24 cellular contexts compared by ENCODE assay signal in genomic region chr20:50898475-50898874, GRCh38. TPM values are rescaled to one million over a fixed set of nuclear protein-coding genes. Genes with fewer than 3 reads are reported as not detected.
DNase-seq lines count a peak whose midpoint lies in the region; ATAC-seq, FAIRE-seq and TF ChIP-seq lines count a peak whose summit lies in the region.
"Had no signal": no experiment of that assay in that cellular context is flagged by ENCODE, and none has a peak within 500 bp of the region (broad histone marks: within the 10 kb centered on the region; RNA-seq: fewer than 3 reads in every experiment).

No MANE protein-coding gene starts in this region.

- POLR2A ChIA-PET in K562 (lab: Yijun Ruan, JAX): interaction anchor here (0.7 to 1.0 kb wide), 3 partner anchors 13 to 22 kb away, joined by 3 to 6 read pairs (median 3); no protein-coding TSS in a partner anchor

- FAIRE-seq in K562 (lab: Jason Lieb, UNC): no peak
- FAIRE-seq: endothelial cell of umbilical vein, frontal cortex, urothelium cell line had no signal

- no TSS peak for BruUV-seq in K562 (replicated peaks; lab: Mats Ljungman, UMichigan)

- DNase-seq in activated CD8-positive, alpha-beta memory T cell treated with anti-CD3 and anti-CD28 coated beads, Interleukin-2, amount 10 ng/mL, durations not matched to agents 7 days and 5 days: no peak
- DNase-seq in activated CD8-positive, alpha-beta memory T cell treated with anti-CD3 and anti-CD28 coated beads for 24 hours: no peak
- no peak for DNase-seq in Karpas-422
- no peak for DNase-seq in K562 (ENCODE audit: extremely low read depth in 1 of 4, low spot score in 3 of 4)
- no peak for DNase-seq in nephron progenitor cell
- no peak for DNase-seq in left lung
- no peak for DNase-seq in GM13977 (ENCODE audit: low spot score)
- DNase-seq in NCI-H526 treated with DMSO at 0.1 percent for 48 hours (lab: John Stamatoyannopoulos, UW): no peak
- DNase-seq: activated naive CD4-positive, alpha-beta T cell; GF-D8; kidney glomerular epithelial cell; MM.1S; NCI-H146; NCI-H2171 treated with DMSO at 0.1 percent for 48 hours; NCI-H748 treated with DMSO at 0.1 percent for 48 hours; SHP77; stimulated activated CD4-positive, alpha-beta T cell treated with anti-CD3 and anti-CD28 coated beads, Interleukin-2, amount 100 ng/mL, for 48 hours; T-helper 17 cell had no signal

- no peaks in the 10 kb centered on the region for H3K9me3 Mint-ChIP-seq in activated CD8-positive, alpha-beta memory T cell treated with anti-CD3 and anti-CD28 coated beads, Interleukin-2, amount 10 ng/mL, durations not matched to agents 7 days and 5 days (ENCODE audit: low read depth)
- no peaks in the 10 kb centered on the region for H3K9me3 Mint-ChIP-seq in nephron progenitor cell
- H3K9me3 Mint-ChIP-seq: CD14-positive monocyte; dendritic cell treated with granulocyte-macrophage colony-stimulating factor and Interleukin-4, amounts not matched to agents 40 ng/mL and 50 ng/mL, for 4 days; nephron had no signal

- H3K4me1 ChIP-seq in Karpas-422 (ENCODE audit: low read length) (peaks cover 20% of the 10 kb centered on the region), K562 (replicated peaks in 1 of 2; ENCODE audit: control insufficient read depth in 2 of 2, insufficient read depth in 2 of 2, low read length in 2 of 2) (peaks cover 0 to 20% of the 10 kb centered on the region in 2 experiments; a peak in 3 of 5 replicates), left lung (peaks cover 0 to 1% of the 10 kb centered on the region in 2 donors)

- H3K4me3 Mint-ChIP-seq in activated CD8-positive, alpha-beta memory T cell treated with anti-CD3 and anti-CD28 coated beads, Interleukin-2, amount 10 ng/mL, durations not matched to agents 7 days and 5 days: no peak overlapping the region
- no peak overlapping the region for H3K4me3 Mint-ChIP-seq in nephron progenitor cell
- H3K4me3 Mint-ChIP-seq: CD14-positive monocyte; dendritic cell treated with granulocyte-macrophage colony-stimulating factor and Interleukin-4, amounts not matched to agents 40 ng/mL and 50 ng/mL, for 4 days; nephron; T-helper 17 cell had no signal

- in situ Hi-C loops in K562 (cut with MboI): no loop called here
- in situ Hi-C loops in GM13977 (cut with MboI; ENCODE audit: low pct_unique_long_range_greater_than_20kb, low sequenced_read_pairs, unreplicated experiment): no loop called here

- H3K4me1 Mint-ChIP-seq in activated CD8-positive, alpha-beta memory T cell treated with anti-CD3 and anti-CD28 coated beads, Interleukin-2, amount 10 ng/mL, durations not matched to agents 7 days and 5 days: peaks cover 28% of the 10 kb centered on the region
- no peaks in the 10 kb centered on the region for H3K4me1 Mint-ChIP-seq in nephron progenitor cell
- H3K4me1 Mint-ChIP-seq: CD14-positive monocyte, nephron had no signal

- H3K9ac ChIP-seq in Karpas-422 (ENCODE audit: low read length) (no peak overlapping the region), K562 (ENCODE audit: insufficient read depth in 1 of 2, low read depth in 2 of 2, low read length in 2 of 2) (no peak overlapping the region)

- H2AFZ ChIP-seq in Karpas-422 (ENCODE audit: low read length) (no peak overlapping the region), K562 (ENCODE audit: low read depth, low read length) (no peak overlapping the region)

- 100% methylated on average over 1 of the region's 1 CpG for WGBS in K562 (ENCODE audit: insufficient coverage, low coverage, missing lambda C conversion rate)

- peaks cover 53% of the 10 kb centered on the region for H3K79me2 ChIP-seq in Karpas-422 (ENCODE audit: low read length)
- peaks cover 51% of the 10 kb centered on the region for H3K79me2 ChIP-seq in K562 (ENCODE audit: control insufficient read depth, insufficient read depth, low read length)

- no peaks in the 10 kb centered on the region for H3K9me2 ChIP-seq in Karpas-422 (replicated peaks; ENCODE audit: insufficient read depth, low read length)

- H3K4me2 ChIP-seq in Karpas-422 (ENCODE audit: low read depth, low read length, poor library complexity, severe bottlenecking): no peak overlapping the region
- H3K4me2 ChIP-seq in K562 (ENCODE audit: insufficient read depth, low read length): no peak overlapping the region

- TF ChIP-seq EP300 in K562 (IDR thresholded peaks at IDR 0.05; ENCODE audit: low read length): no peak; the same call in 1 of the 2 replicates

- H3K36me3 Mint-ChIP-seq in activated CD8-positive, alpha-beta memory T cell treated with anti-CD3 and anti-CD28 coated beads, Interleukin-2, amount 10 ng/mL, durations not matched to agents 7 days and 5 days: peaks cover 56% of the 10 kb centered on the region
- peaks cover 87% of the 10 kb centered on the region for H3K36me3 Mint-ChIP-seq in nephron progenitor cell (ENCODE audit: low read depth)

- peaks cover 9% of the 10 kb centered on the region for H3K9me1 ChIP-seq in K562 (ENCODE audit: control insufficient read depth, insufficient read depth, low read length)

- intact Hi-C loops in K562 (cut with micrococcal nuclease): no loop called here
- intact Hi-C loops in left lung (cut with DNase I): no loop called here

- H3K9me3 ChIP-seq in Karpas-422 (ENCODE audit: low read length): no peaks in the 10 kb centered on the region
- H3K9me3 ChIP-seq in K562 (replicated peaks; ENCODE audit: control insufficient read depth, insufficient read depth, low read depth, low read length): no peaks in the 10 kb centered on the region
- H3K9me3 ChIP-seq in left lung: no peaks in the 10 kb centered on the region

- peak overlapping the region; percentile 44 for H3K27ac Mint-ChIP-seq in activated CD8-positive, alpha-beta memory T cell treated with anti-CD3 and anti-CD28 coated beads, Interleukin-2, amount 10 ng/mL, durations not matched to agents 7 days and 5 days
- peak overlapping the region; percentile 7 for H3K27ac Mint-ChIP-seq in nephron progenitor cell
- H3K27ac Mint-ChIP-seq: dendritic cell treated with granulocyte-macrophage colony-stimulating factor and Interleukin-4, amounts not matched to agents 40 ng/mL and 50 ng/mL, for 4 days; nephron; T-helper 17 cell had no signal

- H3K36me3 ChIP-seq in Karpas-422 (ENCODE audit: insufficient read depth, low read length) (peaks cover 58% of the 10 kb centered on the region), K562 (ENCODE audit: control insufficient read depth, insufficient read depth, low read length) (peaks cover 90% of the 10 kb centered on the region), left lung (peaks cover 0 to 81% of the 10 kb centered on the region in 2 donors)

- H3K27me3 Mint-ChIP-seq in activated CD8-positive, alpha-beta memory T cell treated with anti-CD3 and anti-CD28 coated beads, Interleukin-2, amount 10 ng/mL, durations not matched to agents 7 days and 5 days: no peaks in the 10 kb centered on the region
- no peaks in the 10 kb centered on the region for H3K27me3 Mint-ChIP-seq in nephron progenitor cell (ENCODE audit: low read depth, poor library complexity)
- H3K27me3 Mint-ChIP-seq: dendritic cell treated with granulocyte-macrophage colony-stimulating factor and Interleukin-4, amounts not matched to agents 40 ng/mL and 50 ng/mL, for 4 days; T-helper 17 cell had no signal

- no peak for ATAC-seq in activated CD8-positive, alpha-beta memory T cell treated with anti-CD3 and anti-CD28 coated beads, Interleukin-2, amount 10 ng/mL, durations not matched to agents 7 days and 5 days
- no peak for ATAC-seq in K562
- ATAC-seq in left lung: no peak
- ATAC-seq: T-helper 17 cell had no signal

- no peak for TF ChIP-seq POLR2A in K562 (conservative IDR thresholded peaks at IDR 0.05)

- TF ChIP-seq CTCF in K562 (IDR thresholded peaks at IDR 0.05 in 2 of 3, conservative IDR thresholded peaks at IDR 0.05 in 1 of 3; ENCODE audit: insufficient read depth in 2 of 3, low read depth in 1 of 3, low read length in 3 of 3): no peak
- no peak for TF ChIP-seq CTCF in nephron progenitor cell (IDR thresholded peaks at IDR 0.05)
- TF ChIP-seq CTCF in left lung (IDR thresholded peaks at IDR 0.05): no peak
- no peak for TF ChIP-seq CTCF in GM13977 (IDR thresholded peaks at IDR 0.05; ENCODE audit: extremely low read depth, insufficient read depth, missing control alignments)

- CTCF ChIA-PET in activated CD8-positive, alpha-beta memory T cell treated with anti-CD3 and anti-CD28 coated beads, Interleukin-2, amount 10 ng/mL, durations not matched to agents 7 days and 5 days (lab: Charles Lee): interaction anchor here (0.9 to 2.8 kb wide), 3 partner anchors 27 to 34 kb away, joined by 3 to 15 read pairs (median 3); no protein-coding TSS in a partner anchor
- CTCF ChIA-PET in K562 (lab: Yijun Ruan, JAX; ENCODE audit: low intra/inter-chr PET ratio): no interaction called here

- peak overlapping the region; percentile 74 for H3K27ac ChIP-seq in Karpas-422 (ENCODE audit: low read length)
- no peak overlapping the region; the same call in 2 of the 3 replicates for H3K27ac ChIP-seq in K562 (ENCODE audit: extremely low read depth, low read depth, low read length)
- H3K27ac ChIP-seq in left lung: no peak overlapping the region

- no peak; a peak in 1 of 4 replicates for TF ChIP-seq RAD21 in K562 (CRISPR knock-in tag; conservative IDR thresholded peaks at IDR 0.05 in 1 of 2, IDR thresholded peaks at IDR 0.05 in 1 of 2)

- H4K20me1 ChIP-seq in Karpas-422 (ENCODE audit: insufficient read depth, low read depth, low read length) (peaks cover 33% of the 10 kb centered on the region), K562 (replicated peaks; ENCODE audit: control insufficient read depth, insufficient read depth, low read length) (peaks cover 12% of the 10 kb centered on the region; the same call in 1 of the 2 replicates)

- H3K4me3 ChIP-seq in Karpas-422 (ENCODE audit: low read length) (no peak overlapping the region), K562 (no peak overlapping the region), left lung (no peak overlapping the region)

- H3K27me3 ChIP-seq in Karpas-422 (ENCODE audit: low read length) (no peaks in the 10 kb centered on the region), K562 (ENCODE audit: control insufficient read depth in 2 of 2, insufficient read depth in 2 of 2, low read length in 2 of 2) (no peaks in the 10 kb centered on the region), left lung (no peaks in the 10 kb centered on the region)

RNA-seq across cellular contexts. Expression of gene ADNP, which starts 32.8 kb away (rescaled TPM):
- total RNA-seq in activated CD8-positive, alpha-beta memory T cell treated with anti-CD3 and anti-CD28 coated beads, Interleukin-2, amount 10 ng/mL, durations not matched to agents 7 days and 5 days: 10 to 100 TPM; 66.1 to 81.2 TPM
- 40.1 and 55.5 TPM in 2 replicates for total RNA-seq in Karpas-422 (2014; rRNA removed; shearing (Covaris generic); ENCODE audit: low replicate concordance)
- 37.0 and 96.7 TPM in 2 replicates for total RNA-seq in K562 (2011; cell fraction: chromatin; rRNA removed; ENCODE audit: low replicate concordance)
- 22.0 and 32.6 TPM in 2 replicates for total RNA-seq in K562 (2011; cell fraction: nucleolus; rRNA removed)
- total RNA-seq in K562 (2011; cell fraction: nucleoplasm; rRNA removed): 53.4 and 65.7 TPM in 2 replicates
- total RNA-seq in K562 (2014; rRNA removed) (17.8 and 18.7 TPM in 2 replicates), K562 (2014; rRNA removed; fragmentation: Illumina TruSeq; extraction: Trizol) (24.5 and 26.1 TPM in 2 replicates), K562 (2015; rRNA removed; fragmentation: Illumina TruSeq; extraction: Trizol) (20.7 and 25.0 TPM in 2 replicates), K562 (2021) (52.2 and 59.9 TPM in 2 replicates), left lung (10 to 100 TPM; 51.9 to 58.7 TPM)
- polyA plus RNA-seq in K562 (2011; rRNA removed) (19.4 and 22.9 TPM in 2 replicates), K562 (2014; fragmentation: Illumina TruSeq; extraction: Trizol) (50.7 and 52.0 TPM in 2 replicates), K562 (2014; fragmentation: Nextera tagmentation; extraction: Ambion mirVana) (10 to 100 TPM; 25.3 to 40.0 TPM), K562 (2014; rRNA removed) (20.9 and 26.0 TPM in 2 replicates)
- polyA plus RNA-seq in K562 (2011; cell fraction: cytosol; rRNA removed): 8.7 and 15.8 TPM in 2 replicates
- 28.0 and 40.0 TPM in 2 replicates for polyA plus RNA-seq in K562 (2011; cell fraction: nucleus; rRNA removed)
- 37.3 and 38.0 TPM in 2 replicates for polyA plus RNA-seq in K562 (2012)
- 60.3 and 74.4 TPM in 2 replicates for polyA minus RNA-seq in K562 (2011; rRNA and poly(A)+ RNA removed)
- polyA minus RNA-seq in K562 (2011; cell fraction: cytosol; rRNA and poly(A)+ RNA removed): 38.7 and 40.3 TPM in 2 replicates
- 14.8 and 28.8 TPM in 2 replicates for polyA minus RNA-seq in K562 (2011; cell fraction: nucleus; rRNA and poly(A)+ RNA removed)

RNA-seq across cellular contexts. Expression of gene DPM1, which starts 59.9 kb away (rescaled TPM):
- total RNA-seq in activated CD8-positive, alpha-beta memory T cell treated with anti-CD3 and anti-CD28 coated beads, Interleukin-2, amount 10 ng/mL, durations not matched to agents 7 days and 5 days: 10 to 100 TPM; 51.8 to 62.8 TPM
- total RNA-seq in Karpas-422 (2014; rRNA removed; shearing (Covaris generic); ENCODE audit: low replicate concordance): 37.5 and 67.2 TPM in 2 replicates
- total RNA-seq in K562 (2011; cell fraction: chromatin; rRNA removed; ENCODE audit: low replicate concordance): 27.3 and 28.7 TPM in 2 replicates
- total RNA-seq in K562 (2011; cell fraction: nucleolus; rRNA removed): 26.3 and 26.7 TPM in 2 replicates
- 21.8 and 29.6 TPM in 2 replicates for total RNA-seq in K562 (2011; cell fraction: nucleoplasm; rRNA removed)
- total RNA-seq in K562 (2014; rRNA removed): 83.7 and 105 TPM in 2 replicates
- total RNA-seq in K562 (2014; rRNA removed; fragmentation: Illumina TruSeq; extraction: Trizol): 163 and 167 TPM in 2 replicates
- total RNA-seq in K562 (2015; rRNA removed; fragmentation: Illumina TruSeq; extraction: Trizol): 123 and 133 TPM in 2 replicates
- 75.2 and 81.4 TPM in 2 replicates for total RNA-seq in K562 (2021)
- 70.3 and 109 TPM in 2 replicates for polyA plus RNA-seq in K562 (2011; rRNA removed)
- 27.3 and 58.0 TPM in 2 replicates for polyA plus RNA-seq in K562 (2011; cell fraction: cytosol; rRNA removed)
- 23.6 and 46.5 TPM in 2 replicates for polyA plus RNA-seq in K562 (2011; cell fraction: nucleus; rRNA removed)
- polyA plus RNA-seq in K562 (2012): 60.2 and 99.7 TPM in 2 replicates
- 131 and 153 TPM in 2 replicates for polyA plus RNA-seq in K562 (2014; fragmentation: Illumina TruSeq; extraction: Trizol)
- polyA plus RNA-seq in K562 (2014; fragmentation: Nextera tagmentation; extraction: Ambion mirVana): 100 to 1,000 TPM; 185 to 190 TPM
- 163 and 186 TPM in 2 replicates for polyA plus RNA-seq in K562 (2014; rRNA removed)
- 43.3 and 44.4 TPM in 2 replicates for polyA minus RNA-seq in K562 (2011; rRNA and poly(A)+ RNA removed)
- 27.7 and 46.1 TPM in 2 replicates for polyA minus RNA-seq in K562 (2011; cell fraction: cytosol; rRNA and poly(A)+ RNA removed)
- 19.8 and 20.9 TPM in 2 replicates for polyA minus RNA-seq in K562 (2011; cell fraction: nucleus; rRNA and poly(A)+ RNA removed)
- total RNA-seq in left lung: 10 to 100 TPM; 31.9 to 33.0 TPM
